1 cellular context compared by ENCODE assay signal in the genomic region with DNA sequence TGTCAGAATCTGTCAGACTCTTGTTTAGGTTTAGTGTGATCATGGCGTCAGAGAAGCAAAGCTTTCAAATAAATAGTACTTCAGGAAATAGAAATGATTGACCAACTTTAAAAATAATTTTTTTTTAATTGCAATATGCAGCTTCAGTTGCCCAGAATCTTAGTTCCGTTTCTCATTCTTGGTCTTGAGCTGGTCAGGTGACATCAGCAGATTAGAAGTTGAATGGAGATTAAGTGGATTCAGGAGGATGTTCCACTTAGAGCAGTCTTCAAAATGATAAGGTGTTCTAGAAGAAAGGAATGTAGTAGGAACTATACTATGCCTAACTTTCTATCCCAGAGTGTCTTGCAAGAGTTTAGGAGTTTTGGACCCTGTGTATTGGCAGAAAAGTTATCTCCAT.
TF ChIP-seq lines count a peak whose summit lies in the region.

No MANE protein-coding gene starts in this region.

TF ChIP-seq in K562, 482 proteins besides CTCF, POLR2A, EP300 and RAD21 (continued from another document):
- TF ChIP-seq, protein P1, sequence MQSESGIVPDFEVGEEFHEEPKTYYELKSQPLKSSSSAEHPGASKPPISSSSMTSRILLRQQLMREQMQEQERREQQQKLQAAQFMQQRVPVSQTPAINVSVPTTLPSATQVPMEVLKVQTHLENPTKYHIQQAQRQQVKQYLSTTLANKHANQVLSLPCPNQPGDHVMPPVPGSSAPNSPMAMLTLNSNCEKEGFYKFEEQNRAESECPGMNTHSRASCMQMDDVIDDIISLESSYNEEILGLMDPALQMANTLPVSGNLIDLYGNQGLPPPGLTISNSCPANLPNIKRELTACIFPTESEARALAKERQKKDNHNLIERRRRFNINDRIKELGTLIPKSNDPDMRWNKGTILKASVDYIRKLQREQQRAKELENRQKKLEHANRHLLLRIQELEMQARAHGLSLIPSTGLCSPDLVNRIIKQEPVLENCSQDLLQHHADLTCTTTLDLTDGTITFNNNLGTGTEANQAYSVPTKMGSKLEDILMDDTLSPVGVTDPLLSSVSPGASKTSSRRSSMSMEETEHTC (IDR thresholded peaks at IDR 0.05) = no peak
- TF ChIP-seq RCOR1 (IDR thresholded peaks at IDR 0.05; ENCODE audit: borderline replicate concordance in 1 of 2, low read depth in 2 of 2, low read length in 2 of 2) (peak in 1 of 2 experiments; percentile 51; a peak in 1 of 4 replicates), CSDE1 (IDR thresholded peaks at IDR 0.05) (no peak), NFATC3 (IDR thresholded peaks at IDR 0.05) (no peak), RFX1 (IDR thresholded peaks at IDR 0.05) (no peak), POU5F1 (IDR thresholded peaks at IDR 0.05; ENCODE audit: borderline replicate concordance, low read depth, low read length, partially characterized antibody) (no peak)
- TF ChIP-seq, protein P2, sequence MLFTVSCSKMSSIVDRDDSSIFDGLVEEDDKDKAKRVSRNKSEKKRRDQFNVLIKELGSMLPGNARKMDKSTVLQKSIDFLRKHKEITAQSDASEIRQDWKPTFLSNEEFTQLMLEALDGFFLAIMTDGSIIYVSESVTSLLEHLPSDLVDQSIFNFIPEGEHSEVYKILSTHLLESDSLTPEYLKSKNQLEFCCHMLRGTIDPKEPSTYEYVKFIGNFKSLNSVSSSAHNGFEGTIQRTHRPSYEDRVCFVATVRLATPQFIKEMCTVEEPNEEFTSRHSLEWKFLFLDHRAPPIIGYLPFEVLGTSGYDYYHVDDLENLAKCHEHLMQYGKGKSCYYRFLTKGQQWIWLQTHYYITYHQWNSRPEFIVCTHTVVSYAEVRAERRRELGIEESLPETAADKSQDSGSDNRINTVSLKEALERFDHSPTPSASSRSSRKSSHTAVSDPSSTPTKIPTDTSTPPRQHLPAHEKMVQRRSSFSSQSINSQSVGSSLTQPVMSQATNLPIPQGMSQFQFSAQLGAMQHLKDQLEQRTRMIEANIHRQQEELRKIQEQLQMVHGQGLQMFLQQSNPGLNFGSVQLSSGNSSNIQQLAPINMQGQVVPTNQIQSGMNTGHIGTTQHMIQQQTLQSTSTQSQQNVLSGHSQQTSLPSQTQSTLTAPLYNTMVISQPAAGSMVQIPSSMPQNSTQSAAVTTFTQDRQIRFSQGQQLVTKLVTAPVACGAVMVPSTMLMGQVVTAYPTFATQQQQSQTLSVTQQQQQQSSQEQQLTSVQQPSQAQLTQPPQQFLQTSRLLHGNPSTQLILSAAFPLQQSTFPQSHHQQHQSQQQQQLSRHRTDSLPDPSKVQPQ (CRISPR knock-in tag; IDR thresholded peaks at IDR 0.05; ENCODE audit: borderline replicate concordance) = no peak
- TF ChIP-seq, protein P3, sequence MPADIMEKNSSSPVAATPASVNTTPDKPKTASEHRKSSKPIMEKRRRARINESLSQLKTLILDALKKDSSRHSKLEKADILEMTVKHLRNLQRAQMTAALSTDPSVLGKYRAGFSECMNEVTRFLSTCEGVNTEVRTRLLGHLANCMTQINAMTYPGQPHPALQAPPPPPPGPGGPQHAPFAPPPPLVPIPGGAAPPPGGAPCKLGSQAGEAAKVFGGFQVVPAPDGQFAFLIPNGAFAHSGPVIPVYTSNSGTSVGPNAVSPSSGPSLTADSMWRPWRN (IDR thresholded peaks at IDR 0.05; ENCODE audit: low read depth) = no peak
- TF ChIP-seq, protein P4, sequence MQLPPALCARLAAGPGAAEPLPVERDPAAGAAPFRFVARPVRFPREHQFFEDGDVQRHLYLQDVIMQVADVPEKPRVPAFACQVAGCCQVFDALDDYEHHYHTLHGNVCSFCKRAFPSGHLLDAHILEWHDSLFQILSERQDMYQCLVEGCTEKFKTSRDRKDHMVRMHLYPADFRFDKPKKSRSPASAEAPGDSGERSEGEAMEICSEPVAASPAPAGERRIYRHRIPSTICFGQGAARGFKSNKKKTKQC (CRISPR knock-in tag; IDR thresholded peaks at IDR 0.05) = no peak
- TF ChIP-seq, protein P5, sequence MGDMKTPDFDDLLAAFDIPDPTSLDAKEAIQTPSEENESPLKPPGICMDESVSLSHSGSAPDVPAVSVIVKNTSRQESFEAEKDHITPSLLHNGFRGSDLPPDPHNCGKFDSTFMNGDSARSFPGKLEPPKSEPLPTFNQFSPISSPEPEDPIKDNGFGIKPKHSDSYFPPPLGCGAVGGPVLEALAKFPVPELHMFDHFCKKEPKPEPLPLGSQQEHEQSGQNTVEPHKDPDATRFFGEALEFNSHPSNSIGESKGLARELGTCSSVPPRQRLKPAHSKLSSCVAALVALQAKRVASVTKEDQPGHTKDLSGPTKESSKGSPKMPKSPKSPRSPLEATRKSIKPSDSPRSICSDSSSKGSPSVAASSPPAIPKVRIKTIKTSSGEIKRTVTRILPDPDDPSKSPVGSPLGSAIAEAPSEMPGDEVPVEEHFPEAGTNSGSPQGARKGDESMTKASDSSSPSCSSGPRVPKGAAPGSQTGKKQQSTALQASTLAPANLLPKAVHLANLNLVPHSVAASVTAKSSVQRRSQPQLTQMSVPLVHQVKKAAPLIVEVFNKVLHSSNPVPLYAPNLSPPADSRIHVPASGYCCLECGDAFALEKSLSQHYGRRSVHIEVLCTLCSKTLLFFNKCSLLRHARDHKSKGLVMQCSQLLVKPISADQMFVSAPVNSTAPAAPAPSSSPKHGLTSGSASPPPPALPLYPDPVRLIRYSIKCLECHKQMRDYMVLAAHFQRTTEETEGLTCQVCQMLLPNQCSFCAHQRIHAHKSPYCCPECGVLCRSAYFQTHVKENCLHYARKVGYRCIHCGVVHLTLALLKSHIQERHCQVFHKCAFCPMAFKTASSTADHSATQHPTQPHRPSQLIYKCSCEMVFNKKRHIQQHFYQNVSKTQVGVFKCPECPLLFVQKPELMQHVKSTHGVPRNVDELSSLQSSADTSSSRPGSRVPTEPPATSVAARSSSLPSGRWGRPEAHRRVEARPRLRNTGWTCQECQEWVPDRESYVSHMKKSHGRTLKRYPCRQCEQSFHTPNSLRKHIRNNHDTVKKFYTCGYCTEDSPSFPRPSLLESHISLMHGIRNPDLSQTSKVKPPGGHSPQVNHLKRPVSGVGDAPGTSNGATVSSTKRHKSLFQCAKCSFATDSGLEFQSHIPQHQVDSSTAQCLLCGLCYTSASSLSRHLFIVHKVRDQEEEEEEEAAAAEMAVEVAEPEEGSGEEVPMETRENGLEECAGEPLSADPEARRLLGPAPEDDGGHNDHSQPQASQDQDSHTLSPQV (IDR thresholded peaks at IDR 0.05) = peak; percentile 45; the same call in 1 of the 2 replicates
